ENCODE assay signal across 13 cellular contexts in the genomic region with DNA sequence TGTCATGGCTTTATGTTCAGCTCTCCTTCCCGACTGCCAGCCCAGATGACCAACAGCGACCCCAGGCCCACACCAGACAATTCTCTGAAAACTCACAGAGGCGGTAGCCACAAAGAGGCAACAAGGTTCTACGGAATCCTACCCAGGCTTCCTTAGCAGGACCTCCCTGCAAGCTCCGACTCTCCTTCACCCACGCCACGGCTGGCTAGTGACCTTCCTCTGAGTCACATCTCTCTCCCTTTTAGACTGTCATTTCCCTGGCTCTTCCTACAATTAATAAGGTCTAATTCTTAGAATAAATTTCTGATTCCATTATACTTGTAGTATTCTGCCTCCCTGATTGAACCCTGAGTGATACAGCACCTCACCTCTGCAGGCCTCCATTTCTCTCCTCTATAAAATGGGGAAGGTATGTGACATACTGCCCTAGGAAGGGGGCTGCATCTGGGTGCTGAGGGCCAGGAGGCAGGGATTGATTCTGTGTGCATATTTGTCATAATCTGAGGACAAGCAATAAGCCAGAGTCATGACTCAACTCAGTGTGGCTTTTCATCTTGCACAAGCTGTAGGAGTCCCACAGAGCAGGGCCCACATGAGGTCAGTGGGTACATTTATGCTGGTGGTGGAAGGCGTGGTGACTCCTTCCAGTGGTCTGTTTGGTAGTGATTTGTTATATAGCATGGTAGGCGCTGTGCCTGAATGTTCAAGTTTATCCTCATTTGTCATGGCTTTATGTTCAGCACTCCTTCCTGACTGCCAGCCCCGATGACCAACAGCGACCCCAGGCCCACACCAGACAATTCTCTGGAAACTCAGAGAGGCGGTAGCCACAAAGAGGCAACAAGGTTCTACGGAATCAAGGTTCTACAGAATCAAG. TPM values are rescaled to one million over a fixed set of nuclear protein-coding genes. Genes with fewer than 3 reads are reported as not detected.
DNase-seq lines count a peak whose midpoint lies in the region; ATAC-seq, FAIRE-seq and TF ChIP-seq lines count a peak whose summit lies in the region.
"Had no signal": no experiment of that assay in that cellular context is flagged by ENCODE, and none has a peak within 500 bp of the region (broad histone marks: within the 10 kb centered on the region; RNA-seq: fewer than 3 reads in every experiment).

No MANE protein-coding gene starts in this region.

- no peak overlapping the region for H3K4me3 ChIP-seq in neural progenitor cell

- H3K27me3 ChIP-seq in neural progenitor cell, result no peaks in the 10 kb centered on the region

- H3K4me1 Mint-ChIP-seq in neural progenitor cell, result peaks cover 40% of the 10 kb centered on the region
- H3K4me1 Mint-ChIP-seq: natural killer cell had no signal

- no peak overlapping the region for H3K27ac ChIP-seq in neural progenitor cell

- peak; percentile 80 for FAIRE-seq in H54 (lab: Jason Lieb, UNC)

- DNase-seq in AG08395 (ENCODE audit: low spot score) (peak; percentile 84), H54 (ENCODE audit: insufficient read length, low spot score) (peak; percentile 83), SW480 (ENCODE audit: low spot score) (peak; percentile 8), foreskin melanocyte (peak; percentile 1), neural progenitor cell (ENCODE audit: low spot score) (no peak), NCI-H510A (lab: John Stamatoyannopoulos, UW) (no peak)
- DNase-seq: activated naive CD4-positive, alpha-beta T cell treated with Interleukin-2 at 50 U/mL for 16 hours; natural killer cell; NCI-H2029 had no signal

- no peaks in the 10 kb centered on the region for H4K20me1 ChIP-seq in neural progenitor cell (ENCODE audit: low read depth)

- H3K4me3 Mint-ChIP-seq in neural progenitor cell, result no peak overlapping the region
- H3K4me3 Mint-ChIP-seq: endodermal cell, natural killer cell had no signal

- no peaks in the 10 kb centered on the region for H3K36me3 Mint-ChIP-seq in neural progenitor cell
- H3K36me3 Mint-ChIP-seq: natural killer cell had no signal

- peaks cover 10% of the 10 kb centered on the region for H3K27me3 Mint-ChIP-seq in neural progenitor cell (ENCODE audit: insufficient read depth, low read depth)

- no peaks in the 10 kb centered on the region for H3K9me3 Mint-ChIP-seq in neural progenitor cell
- H3K9me3 Mint-ChIP-seq: endodermal cell, natural killer cell had no signal

- no peak overlapping the region for H3K27ac Mint-ChIP-seq in neural progenitor cell
- H3K27ac Mint-ChIP-seq: endodermal cell, natural killer cell had no signal

- no peaks in the 10 kb centered on the region for H3K79me2 ChIP-seq in neural progenitor cell (ENCODE audit: low read depth)

- no peak overlapping the region for H3K9ac ChIP-seq in neural progenitor cell

- no peak for TF ChIP-seq POLR2A in H54 (IDR thresholded peaks at IDR 0.05; ENCODE audit: low read depth, low read length)

- no peak overlapping the region for H2AFZ ChIP-seq in neural progenitor cell (replicated peaks)

- no peaks in the 10 kb centered on the region for H3K36me3 ChIP-seq in neural progenitor cell

- H3F3A ChIP-seq in neural progenitor cell (ENCODE audit: low read depth), result no peaks in the 10 kb centered on the region

- TF ChIP-seq CTCF in neural progenitor cell (IDR thresholded peaks at IDR 0.05), result no peak

- H3K4me1 ChIP-seq in neural progenitor cell, result peaks cover 19% of the 10 kb centered on the region

- H3K9me3 ChIP-seq in neural progenitor cell (ENCODE audit: low read depth), result no peaks in the 10 kb centered on the region

- no peak overlapping the region for H3K4me2 ChIP-seq in neural progenitor cell

- ATAC-seq in esophagus mucosa (no peak), GM18907 (IDR thresholded peaks at IDR 0.05; ENCODE audit: unreplicated experiment) (no peak)
- ATAC-seq: natural killer cell, Panc1 had no signal

RNA-seq across cellular contexts. Expression of a gene that starts 46.2 kb away (rescaled TPM):
- total RNA-seq in esophagus mucosa (0.52 TPM), neural progenitor cell (ENCODE audit: low replicate concordance) (1.4 TPM in 1 of 2 replicates, not detected in the other)

Comparison
In these comparisons a context has a peak if more than half of its experiments do, and no peak if none do; other contexts are left out.
1. DNase-seq: peak in AG08395 (single experiment), H54 (single experiment), SW480 (single experiment) and foreskin melanocyte (single experiment); none in neural progenitor cell (single experiment) and NCI-H510A (single experiment).